19 cellular contexts compared by ENCODE assay signal in the genomic region with DNA sequence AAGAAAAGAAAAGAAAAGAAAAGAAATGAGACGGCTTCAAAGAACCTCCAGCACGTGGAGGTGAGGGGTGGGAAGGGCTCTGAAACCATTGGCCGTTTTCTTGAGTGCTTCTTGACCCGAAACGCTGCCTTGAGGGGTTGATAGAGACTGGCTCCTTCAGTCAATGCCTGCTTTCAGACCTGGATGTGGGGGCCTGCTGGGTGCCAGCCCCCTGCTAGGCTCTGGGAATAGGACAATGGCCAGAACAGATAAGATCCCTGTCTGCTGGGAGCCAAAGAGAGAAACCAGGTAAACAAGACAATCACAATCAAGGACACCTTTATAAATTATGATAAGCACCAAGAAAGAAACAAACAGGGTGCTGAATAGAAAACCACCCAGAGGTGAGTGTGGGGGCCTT. TPM values are rescaled to one million over a fixed set of nuclear protein-coding genes. Genes with fewer than 3 reads are reported as not detected.
DNase-seq lines count a peak whose midpoint lies in the region; ATAC-seq and TF ChIP-seq lines count a peak whose summit lies in the region.
"Had no signal": no experiment of that assay in that cellular context is flagged by ENCODE, and none has a peak within 500 bp of the region (broad histone marks: within the 10 kb centered on the region; RNA-seq: fewer than 3 reads in every experiment).

No MANE protein-coding gene starts in this region.

- ATAC-seq in HG03175 (IDR thresholded peaks at IDR 0.05; ENCODE audit: unreplicated experiment) = no peak
- no peak for ATAC-seq in GM18907 (IDR thresholded peaks at IDR 0.05; ENCODE audit: unreplicated experiment)
- ATAC-seq: activated naive CD8-positive, alpha-beta T cell treated with anti-CD3 and anti-CD28 coated beads, Interleukin-2, amount 50 U/mL, for 24 hours; CD8-positive, alpha-beta T cell had no signal

- intact Hi-C loops in sigmoid colon (cut with DNase I) = no loop called here

- H3K9me3 ChIP-seq in BLaER1 treated with 17β-estradiol and CSF1 and Interleukin-3, amounts not matched to agents 10 nM and 100 nM (replicated peaks in 1 of 11) = no peaks in the 10 kb centered on the region
- H3K9me3 ChIP-seq in HUES48 (ENCODE audit: control insufficient read depth, insufficient read depth, low read length) = no peaks in the 10 kb centered on the region
- no peaks in the 10 kb centered on the region for H3K9me3 ChIP-seq in fibroblast of lung (ENCODE audit: control insufficient read depth, insufficient read depth, low read depth, low read length)
- no peaks in the 10 kb centered on the region for H3K9me3 ChIP-seq in sigmoid colon
- H3K9me3 ChIP-seq: MG63 had no signal

- peaks cover 58% of the 10 kb centered on the region for H3K4me1 Mint-ChIP-seq in chondrocyte (ENCODE audit: low read depth)

- H3K4me3 ChIP-seq in BLaER1 treated with 17β-estradiol and CSF1 and Interleukin-3, amounts not matched to agents 10 nM and 100 nM = no peak overlapping the region
- H3K4me3 ChIP-seq in HUES48 (ENCODE audit: low read depth, low read length) (no peak overlapping the region), fibroblast of lung (replicated peaks in 1 of 4; ENCODE audit: control extremely low read depth in 1 of 4, insufficient read depth in 1 of 4, low read depth in 3 of 4, low read length in 4 of 4) (no peak overlapping the region), sigmoid colon (no peak overlapping the region)
- H3K4me3 ChIP-seq: MG63 had no signal

- H3K36me3 ChIP-seq in BLaER1 treated with 17β-estradiol and CSF1 and Interleukin-3, amounts not matched to agents 10 nM and 100 nM = peaks cover 0 to 28% (median 2%) of the 10 kb centered on the region in 11 experiments; a peak in 8 of 22 replicates
- H3K36me3 ChIP-seq in HUES48 (ENCODE audit: control insufficient read depth, insufficient read depth, low read length) (no peaks in the 10 kb centered on the region), fibroblast of lung (ENCODE audit: control insufficient read depth, insufficient read depth, low read length) (peaks cover 1% of the 10 kb centered on the region), sigmoid colon (no peaks in the 10 kb centered on the region)

- TF ChIP-seq CTCF in fibroblast of lung (conservative IDR thresholded peaks at IDR 0.05 in 1 of 2, IDR thresholded peaks at IDR 0.05 in 1 of 2; ENCODE audit: low read depth in 1 of 2, low read length in 2 of 2) = no peak
- no peak for TF ChIP-seq CTCF in sigmoid colon (IDR thresholded peaks at IDR 0.05)
- no peak for TF ChIP-seq CTCF in chondrocyte (IDR thresholded peaks at IDR 0.05)

- H3K27me3 ChIP-seq in BLaER1 treated with 17β-estradiol and CSF1 and Interleukin-3, amounts not matched to agents 10 nM and 100 nM = no peaks in the 10 kb centered on the region
- H3K27me3 ChIP-seq in HUES48 (ENCODE audit: control insufficient read depth, insufficient read depth, low read length) = no peaks in the 10 kb centered on the region
- no peaks in the 10 kb centered on the region for H3K27me3 ChIP-seq in fibroblast of lung (ENCODE audit: control insufficient read depth, insufficient read depth, low read length)
- no peaks in the 10 kb centered on the region for H3K27me3 ChIP-seq in sigmoid colon
- H3K27me3 ChIP-seq: MG63 had no signal

- no peak overlapping the region for H2AFZ ChIP-seq in fibroblast of lung (ENCODE audit: low read length)

- H3K4me2 ChIP-seq in BLaER1 treated with 17β-estradiol and CSF1 and Interleukin-3, amounts not matched to agents 10 nM and 100 nM = peak overlapping the region; percentile 83 to 100 (median 97)
- no peak overlapping the region for H3K4me2 ChIP-seq in fibroblast of lung (ENCODE audit: extremely low read depth, insufficient read depth, low read length)

- no peak for DNase-seq in fibroblast of lung (ENCODE audit: low read depth in 2 of 2)
- no peak for DNase-seq in sigmoid colon
- no peak for DNase-seq in ecto neural progenitor cell (ENCODE audit: low spot score)
- DNase-seq in chondrocyte (ENCODE audit: low spot score) = no peak
- DNase-seq: activated CD4-positive, alpha-beta T cell treated with anti-CD3 and anti-CD28 coated beads, Interleukin-2, amount 50 U/mL, for 4 hours; activated CD8-positive, alpha-beta memory T cell treated with anti-CD3 and anti-CD28 coated beads, Interleukin-2, amount 50 U/mL, for 4 hours; activated effector memory CD4-positive, alpha-beta T cell treated with Interleukin-2 at 50 U/mL for 16 hours; activated naive CD8-positive, alpha-beta T cell treated with anti-CD3 and anti-CD28 coated beads, Interleukin-2, amount 50 U/mL, for 24 hours; CD8-positive, alpha-beta T cell; DMS153; NCI-H1417 treated with DMSO at 0.1 percent for 48 hours; T-helper 2 cell had no signal

- peak overlapping the region in 5 of 11 experiments; percentile 4 to 28 (median 9); a peak in 7 of 22 replicates for H3K9ac ChIP-seq in BLaER1 treated with 17β-estradiol and CSF1 and Interleukin-3, amounts not matched to agents 10 nM and 100 nM
- H3K9ac ChIP-seq in HUES48 (ENCODE audit: low read depth, low read length) = peak overlapping the region; percentile 22; the same call in 1 of the 2 replicates
- no peak overlapping the region for H3K9ac ChIP-seq in fibroblast of lung (ENCODE audit: insufficient read depth, low read length)

- peak overlapping the region in 4 of 11 experiments; percentile 12 to 43 (median 30); a peak in 2 of 22 replicates for H3K27ac ChIP-seq in BLaER1 treated with 17β-estradiol and CSF1 and Interleukin-3, amounts not matched to agents 10 nM and 100 nM
- H3K27ac ChIP-seq in HUES48 (ENCODE audit: low read depth, low read length) = no peak overlapping the region
- peak overlapping the region; percentile 39 for H3K27ac ChIP-seq in fibroblast of lung (ENCODE audit: insufficient read depth, low read length)
- H3K27ac ChIP-seq in sigmoid colon = peak overlapping the region in 3 of 4 donors; percentile 4 to 35 (median 24)

- H3K27ac Mint-ChIP-seq in chondrocyte (ENCODE audit: unreplicated experiment) = no peak overlapping the region
- H3K27ac Mint-ChIP-seq: activated naive CD8-positive, alpha-beta T cell treated with anti-CD3 and anti-CD28 coated beads, Interleukin-2, amount 50 U/mL, for 24 hours; CD8-positive, alpha-beta T cell; dendritic cell treated with granulocyte-macrophage colony-stimulating factor and Interleukin-4, amounts not matched to agents 40 ng/mL and 50 ng/mL, for 4 days had no signal

- no peak overlapping the region for H3K4me3 Mint-ChIP-seq in chondrocyte (ENCODE audit: unreplicated experiment)
- H3K4me3 Mint-ChIP-seq: activated naive CD8-positive, alpha-beta T cell treated with anti-CD3 and anti-CD28 coated beads, Interleukin-2, amount 50 U/mL, for 24 hours; CD8-positive, alpha-beta T cell; dendritic cell treated with granulocyte-macrophage colony-stimulating factor and Interleukin-4, amounts not matched to agents 40 ng/mL and 50 ng/mL, for 4 days had no signal

- no peaks in the 10 kb centered on the region for H3K36me3 Mint-ChIP-seq in chondrocyte (ENCODE audit: low read depth)
- H3K36me3 Mint-ChIP-seq: CD8-positive, alpha-beta T cell; IgD-negative memory B cell had no signal

- H3K9me3 Mint-ChIP-seq in chondrocyte (ENCODE audit: low read depth) = no peaks in the 10 kb centered on the region
- H3K9me3 Mint-ChIP-seq: activated naive CD8-positive, alpha-beta T cell treated with anti-CD3 and anti-CD28 coated beads, Interleukin-2, amount 50 U/mL, for 24 hours; CD8-positive, alpha-beta T cell; dendritic cell treated with granulocyte-macrophage colony-stimulating factor and Interleukin-4, amounts not matched to agents 40 ng/mL and 50 ng/mL, for 4 days; IgD-negative memory B cell had no signal

- H3K4me1 ChIP-seq in BLaER1 treated with 17β-estradiol and CSF1 and Interleukin-3, amounts not matched to agents 10 nM and 100 nM = peaks cover 100% of the 10 kb centered on the region in 10 experiments
- peaks cover 9% of the 10 kb centered on the region for H3K4me1 ChIP-seq in HUES48 (ENCODE audit: control insufficient read depth, insufficient read depth, low read length)
- H3K4me1 ChIP-seq in fibroblast of lung (ENCODE audit: control insufficient read depth, extremely low read depth, insufficient read depth, low read length) = peaks cover 40% of the 10 kb centered on the region
- peaks cover 0 to 98% (median 90%) of the 10 kb centered on the region in 4 donors for H3K4me1 ChIP-seq in sigmoid colon

- H3K27me3 Mint-ChIP-seq in chondrocyte (ENCODE audit: low read depth) = no peaks in the 10 kb centered on the region
- H3K27me3 Mint-ChIP-seq: activated naive CD8-positive, alpha-beta T cell treated with anti-CD3 and anti-CD28 coated beads, Interleukin-2, amount 50 U/mL, for 24 hours; dendritic cell treated with granulocyte-macrophage colony-stimulating factor and Interleukin-4, amounts not matched to agents 40 ng/mL and 50 ng/mL, for 4 days had no signal

- no peak for TF ChIP-seq POLR2A in sigmoid colon (IDR thresholded peaks at IDR 0.05)

- H3K79me2 ChIP-seq in fibroblast of lung (ENCODE audit: control insufficient read depth, insufficient read depth, low read length) = peaks cover 94% of the 10 kb centered on the region

- WGBS in sigmoid colon, 2 donors = 91% methylated on average over 5 of the region's 5 CpGs

- peaks cover 98 to 100% (median 100%) of the 10 kb centered on the region in 11 experiments for H4K20me1 ChIP-seq in BLaER1 treated with 17β-estradiol and CSF1 and Interleukin-3, amounts not matched to agents 10 nM and 100 nM
- H4K20me1 ChIP-seq in fibroblast of lung (ENCODE audit: control insufficient read depth, extremely low read depth, insufficient read depth, low read length) = no peaks in the 10 kb centered on the region

- TF ChIP-seq EP300 in sigmoid colon (IDR thresholded peaks at IDR 0.05) = no peak

RNA-seq across cellular contexts. Expression of gene ZMIZ1, which starts 27.7 kb away (rescaled TPM):
- total RNA-seq in fibroblast of lung = 20.0 and 30.6 TPM in 2 replicates
- 6.3 and 18.1 TPM in 2 replicates for polyA plus RNA-seq in fibroblast of lung
- 23.2 and 46.8 TPM in 2 replicates for polyA plus RNA-seq in fibroblast of lung (2012)
- polyA minus RNA-seq in fibroblast of lung (ENCODE audit: low replicate concordance) = 130 and 178 TPM in 2 replicates
- 10 to 100 TPM; 26.5 to 49.3 (median 37.5) TPM for total RNA-seq in sigmoid colon
- polyA plus RNA-seq in sigmoid colon = 10 to 100 TPM; 17.4 to 31.5 (median 25.4) TPM
- total RNA-seq in chondrocyte = 46.2 to 74.6 TPM (median 48.7 TPM) in 3 replicates
